15 cellular contexts compared by ENCODE assay signal in the genomic region with DNA sequence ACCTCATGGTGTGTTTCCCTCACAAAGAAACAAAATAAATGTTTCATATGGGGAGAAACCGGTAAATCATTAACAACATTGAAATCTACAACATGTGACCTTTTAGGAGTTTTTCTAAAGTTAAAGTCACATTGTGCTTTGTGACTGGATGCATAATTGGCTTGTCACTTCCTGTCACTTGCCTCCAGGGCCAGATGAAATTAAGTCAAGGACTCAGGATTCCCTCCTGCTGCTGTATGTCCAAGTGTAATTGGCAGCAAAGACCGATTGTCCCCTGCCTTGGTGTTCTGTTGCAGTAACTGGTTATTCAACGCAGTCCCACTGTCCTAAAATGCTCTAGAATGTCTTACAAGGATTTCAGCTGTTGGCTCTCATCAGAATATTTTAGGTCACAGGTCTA.
DNase-seq lines count a peak whose midpoint lies in the region; ATAC-seq and TF ChIP-seq lines count a peak whose summit lies in the region.
"Had no signal": no experiment of that assay in that cellular context is flagged by ENCODE, and none has a peak within 500 bp of the region (broad histone marks: within the 10 kb centered on the region; RNA-seq: fewer than 3 reads in every experiment).

No MANE protein-coding gene starts in this region.

- H3K27me3 Mint-ChIP-seq in glutamatergic neuron (ENCODE audit: unreplicated experiment) (no peaks in the 10 kb centered on the region), immature natural killer cell (ENCODE audit: low read depth in 3 of 3) (no peaks in the 10 kb centered on the region), CD14-positive monocyte (ENCODE audit: low read depth in 3 of 3) (no peaks in the 10 kb centered on the region)
- H3K27me3 Mint-ChIP-seq: activated B cell treated with CpG ODN at 0.5 μM for 24 hours, naive B cell had no signal

- intact Hi-C loops in CD14-positive monocyte (cut with micrococcal nuclease), result no loop called here

- H3K4me1 Mint-ChIP-seq in glutamatergic neuron (ENCODE audit: low read depth, unreplicated experiment) (peaks cover 34% of the 10 kb centered on the region), immature natural killer cell (no peaks in the 10 kb centered on the region), CD14-positive monocyte (no peaks in the 10 kb centered on the region)
- H3K4me1 Mint-ChIP-seq: activated B cell treated with CpG ODN at 0.5 μM for 24 hours, naive B cell had no signal

- H3K27ac Mint-ChIP-seq in glutamatergic neuron (ENCODE audit: unreplicated experiment) (peak overlapping the region; percentile 54), immature natural killer cell (no peak overlapping the region), CD14-positive monocyte (no peak overlapping the region)
- H3K27ac Mint-ChIP-seq: activated B cell treated with CpG ODN at 0.5 μM for 24 hours; CD8-positive, alpha-beta T cell; naive B cell had no signal

- peak overlapping the region; percentile 7 for H3K4me3 Mint-ChIP-seq in glutamatergic neuron (ENCODE audit: unreplicated experiment)
- H3K4me3 Mint-ChIP-seq in immature natural killer cell, result no peak overlapping the region
- H3K4me3 Mint-ChIP-seq in CD14-positive monocyte, result no peak overlapping the region
- H3K4me3 Mint-ChIP-seq: activated B cell treated with CpG ODN at 0.5 μM for 24 hours; CD8-positive, alpha-beta T cell had no signal

- ATAC-seq in GM19324 (IDR thresholded peaks at IDR 0.05; ENCODE audit: low FRiP score, unreplicated experiment) (no peak), HG03432 (IDR thresholded peaks at IDR 0.05; ENCODE audit: unreplicated experiment) (no peak)
- ATAC-seq: CD8-positive, alpha-beta T cell had no signal

- H3K36me3 Mint-ChIP-seq in glutamatergic neuron (ENCODE audit: unreplicated experiment) (no peaks in the 10 kb centered on the region), immature natural killer cell (no peaks in the 10 kb centered on the region), CD14-positive monocyte (no peaks in the 10 kb centered on the region)
- H3K36me3 Mint-ChIP-seq: CD8-positive, alpha-beta T cell; naive B cell had no signal

- DNase-seq in NCI-H345 (lab: John Stamatoyannopoulos, UW) (peak; percentile 57), NCI-H345 treated with DMSO at 0.1 percent for 48 hours (lab: John Stamatoyannopoulos, UW; ENCODE audit: unreplicated experiment) (no peak), NCI-H69 (lab: John Stamatoyannopoulos, UW) (peak; percentile 87), glutamatergic neuron (no peak), immature natural killer cell (no peak), CD14-positive monocyte (ENCODE audit: low spot score) (no peak)
- DNase-seq: activated B cell treated with CpG ODN at 0.5 μM for 24 hours; activated naive CD4-positive, alpha-beta T cell treated with anti-CD3 and anti-CD28 coated beads, Interleukin-2, amount 50 U/mL, for 16 hours; CD8-positive, alpha-beta T cell; hypothalamus; naive B cell; stimulated activated CD8-positive, alpha-beta memory T cell treated with anti-CD3 and anti-CD28 coated beads, Interleukin-4, amount 100 ng/mL, for 48 hours; trophoblast cell had no signal

- TF ChIP-seq CTCF in glutamatergic neuron (IDR thresholded peaks at IDR 0.05; ENCODE audit: partially characterized antibody, unreplicated experiment) (no peak), CD14-positive monocyte (IDR thresholded peaks at IDR 0.05) (no peak)

- H3K9me3 Mint-ChIP-seq in glutamatergic neuron (ENCODE audit: unreplicated experiment) (no peaks in the 10 kb centered on the region), immature natural killer cell (peaks cover 2 to 22% (median 16%) of the 10 kb centered on the region in 6 donors), CD14-positive monocyte (peaks cover 0 to 10% (median 2%) of the 10 kb centered on the region in 7 donors)
- H3K9me3 Mint-ChIP-seq: activated B cell treated with CpG ODN at 0.5 μM for 24 hours had no signal

Comparison
In these comparisons a context has a peak if more than half of its experiments do, and no peak if none do; other contexts are left out.
1. DNase-seq: peak in NCI-H345 (single experiment) and NCI-H69 (single experiment); none in NCI-H345 treated with DMSO at 0.1 percent for 48 hours (single experiment), glutamatergic neuron (single experiment), immature natural killer cell (0 of 3) and CD14-positive monocyte (single experiment).